ENCODE assay signal across 10 cellular contexts in the genomic region with DNA sequence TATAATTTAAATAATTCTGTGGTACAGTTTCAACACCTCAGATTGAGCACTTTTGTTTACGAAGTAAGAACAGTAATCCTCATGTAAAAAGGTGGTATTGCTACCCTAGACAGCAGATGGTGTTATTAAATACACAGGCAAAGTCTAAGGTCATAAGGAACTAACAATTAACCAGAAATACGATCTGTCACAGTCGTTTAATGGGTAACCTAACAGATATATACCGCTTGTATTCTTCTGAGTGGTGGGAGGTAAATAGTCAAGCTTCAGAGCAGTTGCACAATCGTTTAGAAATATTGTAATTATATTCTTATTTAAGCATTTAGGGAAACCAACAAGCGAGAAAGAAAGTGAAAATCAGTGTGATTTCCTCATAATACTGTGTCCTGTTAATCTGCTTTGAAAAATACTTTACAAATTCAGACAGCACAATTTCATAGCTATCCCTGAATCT. TPM values are rescaled to one million over a fixed set of nuclear protein-coding genes. Genes with fewer than 3 reads are reported as not detected.
DNase-seq lines count a peak whose midpoint lies in the region; ATAC-seq, FAIRE-seq and TF ChIP-seq lines count a peak whose summit lies in the region.
"Had no signal": no experiment of that assay in that cellular context is flagged by ENCODE, and none has a peak within 500 bp of the region (broad histone marks: within the 10 kb centered on the region; RNA-seq: fewer than 3 reads in every experiment).

No MANE protein-coding gene starts in this region.

- H3K4me3 ChIP-seq in SJCRH30: peak overlapping the region; percentile 28
- peak overlapping the region in 1 of 3 donors; percentile 0 for H3K4me3 ChIP-seq in right lobe of liver
- H3K4me3 ChIP-seq: heart left ventricle had no signal

- DNase-seq in ACHN: peak; percentile 45
- peak in 2 of 3 experiments; percentile 57 to 96 for DNase-seq in NCI-H1417 (lab: John Stamatoyannopoulos, UW)
- DNase-seq in SJCRH30: peak in 1 of 2 experiments; percentile 60
- DNase-seq in right lobe of liver: no peak
- DNase-seq in GM13977 (ENCODE audit: low spot score): no peak
- DNase-seq in GM19239 (ENCODE audit: insufficient read length, low spot score): no peak
- DNase-seq: C1 segment of cervical spinal cord, heart left ventricle had no signal

- TF ChIP-seq CTCF in right lobe of liver (IDR thresholded peaks at IDR 0.05) (no peak), GM13977 (IDR thresholded peaks at IDR 0.05; ENCODE audit: extremely low read depth, insufficient read depth, missing control alignments) (no peak)

- H3K27ac ChIP-seq in SJCRH30: peak overlapping the region; percentile 90
- peak overlapping the region; percentile 69 to 85 (median 79) for H3K27ac ChIP-seq in right lobe of liver

- ATAC-seq in right lobe of liver: peak; percentile 61 to 75 (median 70)
- ATAC-seq in GM19463 (IDR thresholded peaks at IDR 0.05; ENCODE audit: unreplicated experiment): no peak
- no peak for ATAC-seq in HG02870 (IDR thresholded peaks at IDR 0.05; ENCODE audit: unreplicated experiment)

- peak; percentile 47 for TF ChIP-seq POLR2A in right lobe of liver (IDR thresholded peaks at IDR 0.05)

- no peak for FAIRE-seq in GM19239 (lab: Jason Lieb, UNC)

- WGBS in right lobe of liver (ENCODE audit: insufficient coverage, low coverage, low lambda C conversion rate, missing lambda C conversion rate): 19% methylated on average over 6 of the region's 6 CpGs

- H3K27me3 ChIP-seq in SJCRH30 (no peaks in the 10 kb centered on the region), right lobe of liver (no peaks in the 10 kb centered on the region)
- H3K27me3 ChIP-seq: heart left ventricle had no signal

- H3K36me3 ChIP-seq in SJCRH30 (no peaks in the 10 kb centered on the region), right lobe of liver (no peaks in the 10 kb centered on the region)
- H3K36me3 ChIP-seq: heart left ventricle had no signal

- H3K4me1 ChIP-seq in SJCRH30 (peaks cover 56% of the 10 kb centered on the region), right lobe of liver (peaks cover 0 to 72% (median 19%) of the 10 kb centered on the region in 4 donors)

- H3K9me3 ChIP-seq in SJCRH30 (replicated peaks) (no peaks in the 10 kb centered on the region), right lobe of liver (no peaks in the 10 kb centered on the region)
- H3K9me3 ChIP-seq: heart left ventricle had no signal

- in situ Hi-C loops in ACHN (cut with HindIII; ENCODE audit: low pct_ligation_motif_present, low pct_unique_long_range_greater_than_20kb, low sequenced_read_pairs): no loop called here
- in situ Hi-C loops in GM13977 (cut with MboI; ENCODE audit: low pct_unique_long_range_greater_than_20kb, low sequenced_read_pairs, unreplicated experiment): loop anchor here (10.0 kb wide), 1 partner anchor 215 kb away; no protein-coding TSS in a partner anchor

- intact Hi-C loops in right lobe of liver (cut with DNase I): loop anchor here (10.0 kb wide), 4 partner anchors 95 to 455 kb away; no protein-coding TSS in a partner anchor

RNA-seq across cellular contexts. Expression of a gene that starts 9.8 kb away (rescaled TPM):
- 33.2 and 41.1 TPM in 2 replicates for total RNA-seq in SJCRH30 (2014; rRNA removed; shearing (Covaris generic))
- 10 to 100 TPM; 35.3 to 93.2 (median 56.8) TPM for total RNA-seq in right lobe of liver

Comparison
In these comparisons a context has a peak if more than half of its experiments do, and no peak if none do; other contexts are left out.
1. DNase-seq: peak in ACHN (single experiment) and NCI-H1417 (2 of 3); none in right lobe of liver (0 of 3), GM13977 (single experiment) and GM19239 (single experiment).
2. ATAC-seq: peak in right lobe of liver (4 of 4); none in GM19463 (single experiment) and HG02870 (single experiment).